In genomic region chr4:158835456-158836369, GRCh38 we compare ENCODE assay signal across 16 cellular contexts.
DNase-seq lines count a peak whose midpoint lies in the region; ATAC-seq, FAIRE-seq and TF ChIP-seq lines count a peak whose summit lies in the region.
"Had no signal": no experiment of that assay in that cellular context is flagged by ENCODE, and none has a peak within 500 bp of the region (broad histone marks: within the 10 kb centered on the region; RNA-seq: fewer than 3 reads in every experiment).

No MANE protein-coding gene starts in this region.

- TF ChIP-seq CTCF in K562 (IDR thresholded peaks at IDR 0.05 in 2 of 3, conservative IDR thresholded peaks at IDR 0.05 in 1 of 3; ENCODE audit: insufficient read depth in 2 of 3, low read depth in 1 of 3, low read length in 3 of 3) (no peak), neural progenitor cell (IDR thresholded peaks at IDR 0.05) (no peak)

- no peaks in the 10 kb centered on the region for H3K9me3 Mint-ChIP-seq in neural progenitor cell
- H3K9me3 Mint-ChIP-seq in naive thymus-derived CD4-positive, alpha-beta T cell, result no peaks in the 10 kb centered on the region
- H3K9me3 Mint-ChIP-seq: activated naive CD8-positive, alpha-beta T cell treated with anti-CD3 and anti-CD28 coated beads, Interleukin-2, amount 10 ng/mL, durations not matched to agents 7 days and 5 days; dendritic cell treated with granulocyte-macrophage colony-stimulating factor and Interleukin-4, amounts not matched to agents 40 ng/mL and 50 ng/mL, for 4 days had no signal

- intact Hi-C loops in K562 (cut with micrococcal nuclease), result loop anchor here (5.0 kb wide), 1 partner anchor 48 kb away; no protein-coding TSS in a partner anchor
- intact Hi-C loops in naive thymus-derived CD4-positive, alpha-beta T cell (cut with micrococcal nuclease), result no loop called here

- no peaks in the 10 kb centered on the region for H3K79me2 ChIP-seq in K562 (ENCODE audit: control insufficient read depth, insufficient read depth, low read length)
- H3K79me2 ChIP-seq in neural progenitor cell (ENCODE audit: low read depth), result no peaks in the 10 kb centered on the region

- no TSS peak for BruUV-seq in K562 (replicated peaks; lab: Mats Ljungman, UMichigan)

- TF ChIP-seq EP300 in K562 (IDR thresholded peaks at IDR 0.05; ENCODE audit: low read length), result no peak

- H3K9ac ChIP-seq in K562 (ENCODE audit: insufficient read depth in 1 of 2, low read depth in 2 of 2, low read length in 2 of 2), result no peak overlapping the region
- no peak overlapping the region for H3K9ac ChIP-seq in neural progenitor cell

- WGBS in K562 (ENCODE audit: insufficient coverage, low coverage, missing lambda C conversion rate), result 27% methylated on average over 3 of the region's 3 CpGs

- H3K4me3 ChIP-seq in K562, result no peak overlapping the region
- H3K4me3 ChIP-seq in neural progenitor cell, result no peak overlapping the region
- no peak overlapping the region for H3K4me3 ChIP-seq in naive thymus-derived CD4-positive, alpha-beta T cell (ENCODE audit: low read length)
- H3K4me3 ChIP-seq: vagina had no signal

- ATAC-seq in GM19372 (IDR thresholded peaks at IDR 0.05; ENCODE audit: low read depth, unreplicated experiment) (peak; percentile 57), K562 (peak; percentile 73), GM18858 (IDR thresholded peaks at IDR 0.05; ENCODE audit: unreplicated experiment) (no peak)
- no peak for ATAC-seq in naive thymus-derived CD4-positive, alpha-beta T cell

- H3K4me1 Mint-ChIP-seq in neural progenitor cell, result peaks cover 8% of the 10 kb centered on the region
- H3K4me1 Mint-ChIP-seq in naive thymus-derived CD4-positive, alpha-beta T cell, result peaks cover 0 to 15% (median 0%) of the 10 kb centered on the region in 7 donors

- POLR2A ChIA-PET in HEK293T (lab: Yijun Ruan, JAX) (interaction anchor here (0.6 kb wide), 1 partner anchor 346 kb away, joined by 3 read pairs; no protein-coding TSS in a partner anchor), K562 (lab: Yijun Ruan, JAX) (no interaction called here)
- POLR2A ChIA-PET in naive thymus-derived CD4-positive, alpha-beta T cell (lab: Charles Lee), result no interaction called here

- H4K20me1 ChIP-seq in K562 (replicated peaks; ENCODE audit: control insufficient read depth, insufficient read depth, low read length), result no peaks in the 10 kb centered on the region
- no peaks in the 10 kb centered on the region for H4K20me1 ChIP-seq in neural progenitor cell (ENCODE audit: low read depth)

- no peak overlapping the region for H3K27ac Mint-ChIP-seq in neural progenitor cell
- peak overlapping the region in 1 of 9 donors; percentile 14 for H3K27ac Mint-ChIP-seq in naive thymus-derived CD4-positive, alpha-beta T cell
- H3K27ac Mint-ChIP-seq: activated naive CD8-positive, alpha-beta T cell treated with anti-CD3 and anti-CD28 coated beads, Interleukin-2, amount 10 ng/mL, durations not matched to agents 7 days and 5 days; dendritic cell treated with granulocyte-macrophage colony-stimulating factor and Interleukin-4, amounts not matched to agents 40 ng/mL and 50 ng/mL, for 4 days had no signal

- H3K27me3 Mint-ChIP-seq in neural progenitor cell (ENCODE audit: insufficient read depth, low read depth), result no peaks in the 10 kb centered on the region
- H3K27me3 Mint-ChIP-seq in naive thymus-derived CD4-positive, alpha-beta T cell, result no peaks in the 10 kb centered on the region
- H3K27me3 Mint-ChIP-seq: activated naive CD8-positive, alpha-beta T cell treated with anti-CD3 and anti-CD28 coated beads, Interleukin-2, amount 10 ng/mL, durations not matched to agents 7 days and 5 days; dendritic cell treated with granulocyte-macrophage colony-stimulating factor and Interleukin-4, amounts not matched to agents 40 ng/mL and 50 ng/mL, for 4 days had no signal

- no peak for TF ChIP-seq POLR2A in K562 (conservative IDR thresholded peaks at IDR 0.05)

- TF ChIP-seq RAD21 in K562 (CRISPR knock-in tag; conservative IDR thresholded peaks at IDR 0.05 in 1 of 2, IDR thresholded peaks at IDR 0.05 in 1 of 2), result no peak

- CTCF ChIA-PET in HEK293T (lab: Yijun Ruan, JAX) (interaction anchor here (1.0 kb wide), 1 partner anchor 105 kb away, joined by 3 read pairs; no protein-coding TSS in a partner anchor), K562 (lab: Yijun Ruan, JAX; ENCODE audit: low intra/inter-chr PET ratio) (no interaction called here)
- CTCF ChIA-PET in naive thymus-derived CD4-positive, alpha-beta T cell (lab: Charles Lee), result interaction anchor here (0.6 kb wide), 1 partner anchor 320 kb away, joined by 5 read pairs; no protein-coding TSS in a partner anchor

- H2AFZ ChIP-seq in K562 (ENCODE audit: low read depth, low read length), result no peak overlapping the region
- H2AFZ ChIP-seq in neural progenitor cell (replicated peaks), result no peak overlapping the region

- H3K4me3 Mint-ChIP-seq in neural progenitor cell, result no peak overlapping the region
- no peak overlapping the region for H3K4me3 Mint-ChIP-seq in naive thymus-derived CD4-positive, alpha-beta T cell
- H3K4me3 Mint-ChIP-seq: activated naive CD8-positive, alpha-beta T cell treated with anti-CD3 and anti-CD28 coated beads, Interleukin-2, amount 10 ng/mL, durations not matched to agents 7 days and 5 days; dendritic cell treated with granulocyte-macrophage colony-stimulating factor and Interleukin-4, amounts not matched to agents 40 ng/mL and 50 ng/mL, for 4 days had no signal

- peaks cover 17% of the 10 kb centered on the region for H3K36me3 ChIP-seq in K562 (ENCODE audit: control insufficient read depth, insufficient read depth, low read length)
- H3K36me3 ChIP-seq in neural progenitor cell, result no peaks in the 10 kb centered on the region
- H3K36me3 ChIP-seq in naive thymus-derived CD4-positive, alpha-beta T cell (ENCODE audit: control insufficient read depth in 2 of 3, insufficient read depth in 3 of 3, low read length in 3 of 3), result peaks cover 0 to 7% (median 0%) of the 10 kb centered on the region in 3 experiments

- H3K4me2 ChIP-seq in K562 (ENCODE audit: insufficient read depth, low read length) (no peak overlapping the region), neural progenitor cell (no peak overlapping the region)

- DNase-seq in HEK293T (ENCODE audit: extremely low spot score), result peak; percentile 30
- no peak for DNase-seq in K562 (ENCODE audit: extremely low read depth in 1 of 4, low spot score in 3 of 4)
- DNase-seq in neural progenitor cell (ENCODE audit: low spot score), result peak; percentile 9
- no peak for DNase-seq in naive thymus-derived CD4-positive, alpha-beta T cell
- no peak for DNase-seq in MV-4-11 (lab: John Stamatoyannopoulos, UW)
- DNase-seq: activated naive CD8-positive, alpha-beta T cell treated with anti-CD3 and anti-CD28 coated beads, Interleukin-2, amount 10 ng/mL, durations not matched to agents 7 days and 5 days; activated T-cell treated with anti-CD3 and anti-CD28 coated beads, Interleukin-2, amount 50 U/mL, for 48 hours; AML-193; brain microvascular endothelial cell; NCI-H446; stimulated activated CD4-positive, alpha-beta T cell treated with anti-CD3 and anti-CD28 coated beads, Interleukin-2, amount 100 ng/mL, for 48 hours had no signal

- no peaks in the 10 kb centered on the region; a peak in 1 of 5 replicates for H3K27me3 ChIP-seq in K562 (ENCODE audit: control insufficient read depth in 2 of 2, insufficient read depth in 2 of 2, low read length in 2 of 2)
- no peaks in the 10 kb centered on the region for H3K27me3 ChIP-seq in neural progenitor cell
- no peaks in the 10 kb centered on the region for H3K27me3 ChIP-seq in naive thymus-derived CD4-positive, alpha-beta T cell (ENCODE audit: control insufficient read depth in 2 of 2, insufficient read depth in 2 of 2, low read length in 2 of 2)
- H3K27me3 ChIP-seq: brain microvascular endothelial cell, vagina had no signal

- in situ Hi-C loops in K562 (cut with MboI), result no loop called here

- H3F3A ChIP-seq in neural progenitor cell (ENCODE audit: low read depth), result no peaks in the 10 kb centered on the region

- FAIRE-seq in K562 (lab: Jason Lieb, UNC), result no peak
- FAIRE-seq: GM19239 had no signal

- H3K27ac ChIP-seq in K562 (ENCODE audit: extremely low read depth, low read depth, low read length) (no peak overlapping the region), neural progenitor cell (no peak overlapping the region)
- no peak overlapping the region for H3K27ac ChIP-seq in naive thymus-derived CD4-positive, alpha-beta T cell (ENCODE audit: low read depth, low read length)
- H3K27ac ChIP-seq: brain microvascular endothelial cell, vagina had no signal

- H3K9me3 ChIP-seq in K562 (replicated peaks; ENCODE audit: control insufficient read depth, insufficient read depth, low read depth, low read length), result no peaks in the 10 kb centered on the region
- H3K9me3 ChIP-seq in neural progenitor cell (ENCODE audit: low read depth), result no peaks in the 10 kb centered on the region
- no peaks in the 10 kb centered on the region for H3K9me3 ChIP-seq in naive thymus-derived CD4-positive, alpha-beta T cell (ENCODE audit: control insufficient read depth in 2 of 3, low read length in 3 of 3)
- H3K9me3 ChIP-seq: vagina had no signal

- no peaks in the 10 kb centered on the region for H3K9me1 ChIP-seq in K562 (ENCODE audit: control insufficient read depth, insufficient read depth, low read length)

- H3K4me1 ChIP-seq in K562 (replicated peaks in 1 of 2; ENCODE audit: control insufficient read depth in 2 of 2, insufficient read depth in 2 of 2, low read length in 2 of 2), result no peaks in the 10 kb centered on the region; a peak in 1 of 5 replicates
- H3K4me1 ChIP-seq in neural progenitor cell, result peaks cover 11% of the 10 kb centered on the region
- H3K4me1 ChIP-seq in naive thymus-derived CD4-positive, alpha-beta T cell (ENCODE audit: control insufficient read depth in 2 of 2, insufficient read depth in 2 of 2, low read length in 2 of 2), result no peaks in the 10 kb centered on the region
- H3K4me1 ChIP-seq: vagina had no signal

- H3K36me3 Mint-ChIP-seq in neural progenitor cell, result peaks cover 21% of the 10 kb centered on the region
- peaks cover 19 to 64% (median 43%) of the 10 kb centered on the region in 5 donors for H3K36me3 Mint-ChIP-seq in naive thymus-derived CD4-positive, alpha-beta T cell

TF ChIP-seq in K562, 482 proteins besides CTCF, POLR2A, EP300 and RAD21 (continues in another document):
- TF ChIP-seq JUND (IDR thresholded peaks at IDR 0.05; ENCODE audit: borderline replicate concordance, low read depth, low read length) (no peak), JUND (tag; IDR thresholded peaks at IDR 0.05; ENCODE audit: borderline replicate concordance, low read depth, low read length) (no peak), MEIS2 (IDR thresholded peaks at IDR 0.05; ENCODE audit: partially characterized antibody) (peak; percentile 31), ZFPM2 (CRISPR knock-in tag; IDR thresholded peaks at IDR 0.05) (no peak), RBM17 (IDR thresholded peaks at IDR 0.05; ENCODE audit: borderline replicate concordance, low read depth, low read length) (no peak), SRSF3 (IDR thresholded peaks at IDR 0.05; ENCODE audit: insufficient read depth, low read length) (no peak), NR3C1 (CRISPR knock-in tag; IDR thresholded peaks at IDR 0.05) (no peak)

Comparison
In these comparisons a context has a peak if more than half of its experiments do, and no peak if none do; other contexts are left out.
1. ATAC-seq: peak in GM19372 (single experiment) and K562 (single experiment); none in GM18858 (single experiment) and naive thymus-derived CD4-positive, alpha-beta T cell (single experiment).
2. DNase-seq: peak in HEK293T (single experiment) and neural progenitor cell (single experiment); none in K562 (0 of 4), naive thymus-derived CD4-positive, alpha-beta T cell (0 of 9) and MV-4-11 (single experiment).